ENCODE assay signal across 1 cellular context in genomic region chr15:85557385-85557784, GRCh38.
TF ChIP-seq lines count a peak whose summit lies in the region.

No MANE protein-coding gene starts in this region.

TF ChIP-seq in GM23338, 12 proteins besides CTCF, POLR2A, EP300 and RAD21 (continued from another document):
- TF ChIP-seq ZNF462 (CRISPR knock-in tag; IDR thresholded peaks at IDR 0.05), result no peak
- TF ChIP-seq ZNF331 (CRISPR knock-in tag; IDR thresholded peaks at IDR 0.05; ENCODE audit: low read depth), result no peak
- no peak for TF ChIP-seq JUNB (IDR thresholded peaks at IDR 0.05; ENCODE audit: unreplicated experiment)
- no peak for TF ChIP-seq EZH2phosphoT487 (IDR thresholded peaks at IDR 0.05; ENCODE audit: unreplicated experiment)
- no peak for TF ChIP-seq POLR2AphosphoS5 (IDR thresholded peaks at IDR 0.05; ENCODE audit: low read depth)
- no peak for TF ChIP-seq NANOG (IDR thresholded peaks at IDR 0.05; ENCODE audit: borderline replicate concordance)
- TF ChIP-seq ETS1 (IDR thresholded peaks at IDR 0.05), result no peak
- TF ChIP-seq CREB1 (CRISPR knock-in tag; IDR thresholded peaks at IDR 0.05; ENCODE audit: low read depth), result no peak
- no peak for TF ChIP-seq EZH2 (IDR thresholded peaks at IDR 0.05; ENCODE audit: low read depth, unreplicated experiment)
- TF ChIP-seq STAT1 (IDR thresholded peaks at IDR 0.05; ENCODE audit: unreplicated experiment), result no peak
